In genomic region chr1:89887270-89887669, GRCh38 we compare ENCODE assay signal across 22 cellular contexts.
DNase-seq lines count a peak whose midpoint lies in the region; ATAC-seq and TF ChIP-seq lines count a peak whose summit lies in the region.
"Had no signal": no experiment of that assay in that cellular context is flagged by ENCODE, and none has a peak within 500 bp of the region (broad histone marks: within the 10 kb centered on the region; RNA-seq: fewer than 3 reads in every experiment).

No MANE protein-coding gene starts in this region.

- no peaks in the 10 kb centered on the region for H4K20me1 ChIP-seq in PC-9 (ENCODE audit: insufficient read depth)

- TF ChIP-seq CTCF in PC-9 (conservative IDR thresholded peaks at IDR 0.05) (no peak), mucosa of descending colon (IDR thresholded peaks at IDR 0.05) (no peak)

- H3K27ac ChIP-seq in PC-9 = peak overlapping the region; percentile 94; the same call in 1 of the 2 replicates
- H3K27ac ChIP-seq: gastroesophageal sphincter, KMS-11 had no signal

- DNase-seq in EH (ENCODE audit: low read depth) = peak; percentile 54
- no peak for DNase-seq in PC-9
- no peak for DNase-seq in mucosa of descending colon
- no peak for DNase-seq in posterior vena cava (ENCODE audit: low spot score)
- no peak for DNase-seq in stimulated activated naive B cell treated with anti-CD40 and anti-IgM and Interleukin-4, amounts not matched to agents 10 μg/mL and 1 μg/mL and 100 μg/mL, for 72 hours
- DNase-seq in AML-193 (lab: John Stamatoyannopoulos, UW) = no peak
- DNase-seq in AG08396 (ENCODE audit: low spot score) = no peak
- DNase-seq: activated CD4-positive, alpha-beta T cell treated with anti-CD3 and anti-CD28 coated beads, Interleukin-2, amount 10 ng/mL, durations not matched to agents 24 days and 14 days; activated CD8-positive, alpha-beta memory T cell treated with anti-CD3 and anti-CD28 coated beads, Interleukin-2, amount 50 U/mL, for 4 hours; BE2C; endodermal cell; GDM1; left ventricle myocardium superior; NCI-H1105 treated with DMSO at 0.1 percent for 48 hours; NCI-H2171; NCI-H748 treated with DMSO at 0.1 percent for 48 hours; stimulated activated CD4-positive, alpha-beta T cell treated with anti-CD3 and anti-CD28 coated beads, Interleukin-4, amount 100 ng/mL, for 1 hour; SW 1271 had no signal

- H3K4me1 ChIP-seq in PC-9 (replicated peaks; ENCODE audit: insufficient read depth) (peaks cover 93% of the 10 kb centered on the region), mucosa of descending colon (ENCODE audit: low read depth) (no peaks in the 10 kb centered on the region)
- H3K4me1 ChIP-seq: gastroesophageal sphincter had no signal

- H3K4me1 Mint-ChIP-seq in stimulated activated naive B cell treated with anti-CD40 and anti-IgM and Interleukin-4, amounts not matched to agents 10 μg/mL and 1 μg/mL and 100 μg/mL, for 72 hours = peaks cover 15% of the 10 kb centered on the region in 2 donors

- no TSS peak for BruUV-seq in PC-9 (replicated peaks; lab: Mats Ljungman, UMichigan)

- H3K36me3 Mint-ChIP-seq in stimulated activated naive B cell treated with anti-CD40 and anti-IgM and Interleukin-4, amounts not matched to agents 10 μg/mL and 1 μg/mL and 100 μg/mL, for 72 hours = peaks cover 31 to 48% of the 10 kb centered on the region in 2 donors

- H3K79me2 ChIP-seq in PC-9 (ENCODE audit: low read depth) = peaks cover 87% of the 10 kb centered on the region

- no peak overlapping the region for H3K4me2 ChIP-seq in PC-9
- H3K4me2 ChIP-seq: KMS-11 had no signal

- H2AFZ ChIP-seq in PC-9 = no peak overlapping the region

- ATAC-seq in esophagus mucosa (peak; percentile 62), mucosa of descending colon (peak; percentile 60)
- ATAC-seq in stimulated activated naive B cell treated with anti-CD40 and anti-IgM and Interleukin-4, amounts not matched to agents 10 μg/mL and 1 μg/mL and 100 μg/mL, for 72 hours (replicated peaks) = no peak
- ATAC-seq: gastroesophageal sphincter, GM12878, left ventricle myocardium superior had no signal

- H3K36me3 ChIP-seq in PC-9 (ENCODE audit: low read depth) (peaks cover 54% of the 10 kb centered on the region), mucosa of descending colon (ENCODE audit: low read depth) (no peaks in the 10 kb centered on the region)
- H3K36me3 ChIP-seq: BE2C, gastroesophageal sphincter had no signal

- intact Hi-C loops in PC-9 (cut with micrococcal nuclease; ENCODE audit: unreplicated experiment) = no loop called here
- intact Hi-C loops in mucosa of descending colon (cut with DNase I, micrococcal nuclease) = no loop called here
- intact Hi-C loops in posterior vena cava (cut with DNase I) = no loop called here

- H3K9me3 Mint-ChIP-seq in stimulated activated naive B cell treated with anti-CD40 and anti-IgM and Interleukin-4, amounts not matched to agents 10 μg/mL and 1 μg/mL and 100 μg/mL, for 72 hours = peaks cover 2 to 4% of the 10 kb centered on the region in 2 donors

- no peaks in the 10 kb centered on the region for H3K27me3 Mint-ChIP-seq in stimulated activated naive B cell treated with anti-CD40 and anti-IgM and Interleukin-4, amounts not matched to agents 10 μg/mL and 1 μg/mL and 100 μg/mL, for 72 hours
- H3K27me3 Mint-ChIP-seq: activated CD4-positive, alpha-beta T cell treated with anti-CD3 and anti-CD28 coated beads, Interleukin-2, amount 10 ng/mL, durations not matched to agents 24 days and 14 days had no signal

- no peak overlapping the region for H3K27ac Mint-ChIP-seq in stimulated activated naive B cell treated with anti-CD40 and anti-IgM and Interleukin-4, amounts not matched to agents 10 μg/mL and 1 μg/mL and 100 μg/mL, for 72 hours
- H3K27ac Mint-ChIP-seq: activated CD4-positive, alpha-beta T cell treated with anti-CD3 and anti-CD28 coated beads, Interleukin-2, amount 10 ng/mL, durations not matched to agents 24 days and 14 days; endodermal cell had no signal

- no peaks in the 10 kb centered on the region for H3K27me3 ChIP-seq in PC-9 (ENCODE audit: insufficient read depth, low read depth)
- H3K27me3 ChIP-seq: BE2C, gastroesophageal sphincter had no signal

- no peak overlapping the region for H3K4me3 ChIP-seq in PC-9
- no peak overlapping the region for H3K4me3 ChIP-seq in mucosa of descending colon
- H3K4me3 ChIP-seq: gastroesophageal sphincter, GM12878 had no signal

- POLR2A ChIA-PET in PC-9 (lab: Charles Lee; ENCODE audit: unreplicated experiment) = no interaction called here

- CTCF ChIA-PET in PC-9 (lab: Charles Lee) = no interaction called here

- H3K9me2 ChIP-seq in PC-9 (ENCODE audit: insufficient read depth) = no peaks in the 10 kb centered on the region

- no peak overlapping the region for H3K4me3 Mint-ChIP-seq in stimulated activated naive B cell treated with anti-CD40 and anti-IgM and Interleukin-4, amounts not matched to agents 10 μg/mL and 1 μg/mL and 100 μg/mL, for 72 hours
- H3K4me3 Mint-ChIP-seq: activated CD4-positive, alpha-beta T cell treated with anti-CD3 and anti-CD28 coated beads, Interleukin-2, amount 10 ng/mL, durations not matched to agents 24 days and 14 days; endodermal cell had no signal

- H3F3A ChIP-seq in PC-9 (ENCODE audit: insufficient read depth, low read depth) = peaks cover 82% of the 10 kb centered on the region

- H3K9me3 ChIP-seq in PC-9 (ENCODE audit: insufficient read depth, low read depth) (peaks cover under 1% of the 10 kb centered on the region; the same call in 1 of the 2 replicates), mucosa of descending colon (no peaks in the 10 kb centered on the region)
- H3K9me3 ChIP-seq: BE2C, gastroesophageal sphincter had no signal

Comparison
In these comparisons a context has a peak if more than half of its experiments do, and no peak if none do; other contexts are left out.
1. ATAC-seq: peak in esophagus mucosa (single experiment) and mucosa of descending colon (single experiment); none in stimulated activated naive B cell treated with anti-CD40 and anti-IgM and Interleukin-4, amounts not matched to agents 10 μg/mL and 1 μg/mL and 100 μg/mL, for 72 hours (0 of 2).